Comparison of ENCODE assay signal across 8 cellular contexts in genomic region chr2:72825271-72826155, GRCh38. TPM values are rescaled to one million over a fixed set of nuclear protein-coding genes. Genes with fewer than 3 reads are reported as not detected.
A peak's percentile ranks its signal among the peaks of the same experiment; 100 is the strongest.
DNase-seq lines count a peak whose midpoint lies in the region; TF ChIP-seq lines count a peak whose summit lies in the region.

EXOC6B (minus strand) TSS chr2:72826033.

- H3K4me2 ChIP-seq in osteoblast (ENCODE audit: insufficient read depth, low read length), result peak within 1 kb of the TSS; percentile 91

- 0 to 1% methylated on average over 33 to 48 of the region's 70 CpGs for WGBS in testis, 2 donors

- peaks cover 19% of the 10 kb centered on the region for H3K4me1 ChIP-seq in osteoblast (ENCODE audit: insufficient read depth, low read length)
- peaks cover 10% of the 10 kb centered on the region for H3K4me1 ChIP-seq in testis

- H3K9me3 ChIP-seq in osteoblast (ENCODE audit: low read depth, low read length), result no peaks in the 10 kb centered on the region
- no peaks in the 10 kb centered on the region for H3K9me3 ChIP-seq in testis

- DNase-seq in GM03348 (ENCODE audit: low spot score), result peak; percentile 96
- peak; percentile 74 for DNase-seq in HFFc6
- peak; percentile 89 for DNase-seq in NB4 (ENCODE audit: low read depth)
- DNase-seq in SKM-1 (lab: John Stamatoyannopoulos, UW; ENCODE audit: unreplicated experiment), result peak; percentile 66
- DNase-seq in glutamatergic neuron, result peak; percentile 97
- DNase-seq in osteoblast (ENCODE audit: insufficient read length, low spot score, missing footprints), result peak; percentile 96
- DNase-seq in testis, result peak; percentile 96

- no peaks in the 10 kb centered on the region for H3K9me3 Mint-ChIP-seq in HFFc6
- no peaks in the 10 kb centered on the region for H3K9me3 Mint-ChIP-seq in activated naive CD8-positive, alpha-beta T cell (ENCODE audit: low read depth)
- H3K9me3 Mint-ChIP-seq in glutamatergic neuron (ENCODE audit: unreplicated experiment), result peaks cover 4% of the 10 kb centered on the region

- peak; percentile 66 for TF ChIP-seq CTCF in HFFc6 (IDR thresholded peaks at IDR 0.05)
- TF ChIP-seq CTCF in NB4 (IDR thresholded peaks at IDR 0.05; ENCODE audit: low read depth, low read length), result no peak
- TF ChIP-seq CTCF in glutamatergic neuron (IDR thresholded peaks at IDR 0.05; ENCODE audit: partially characterized antibody, unreplicated experiment), result no peak
- TF ChIP-seq CTCF in osteoblast (IDR thresholded peaks at IDR 0.05; ENCODE audit: extremely low read depth, low read depth, low read length), result no peak
- peak in 1 of 3 experiments; percentile 11 for TF ChIP-seq CTCF in testis (IDR thresholded peaks at IDR 0.05)

- H3K27ac Mint-ChIP-seq in HFFc6 (peak within 1 kb of the TSS; percentile 98), glutamatergic neuron (ENCODE audit: unreplicated experiment) (peak within 1 kb of the TSS; percentile 96)
- peak within 1 kb of the TSS; percentile 91 for H3K27ac Mint-ChIP-seq in activated naive CD8-positive, alpha-beta T cell

- H3K27me3 Mint-ChIP-seq in HFFc6 (ENCODE audit: insufficient read depth) (peaks cover 2% of the 10 kb centered on the region; the same call in 1 of the 2 replicates), glutamatergic neuron (ENCODE audit: unreplicated experiment) (peaks cover 8% of the 10 kb centered on the region)
- H3K27me3 Mint-ChIP-seq in activated naive CD8-positive, alpha-beta T cell, result peaks cover 4% of the 10 kb centered on the region

- H3K36me3 ChIP-seq in osteoblast (ENCODE audit: insufficient read depth, low read length) (no peaks in the 10 kb centered on the region), testis (ENCODE audit: low read depth, missing control alignments) (no peaks in the 10 kb centered on the region)

- H3K27ac ChIP-seq in osteoblast (ENCODE audit: low read depth, low read length) (peak within 1 kb of the TSS; percentile 73), testis (peak within 1 kb of the TSS; percentile 52 to 79)

- intact Hi-C loops in testis (cut with DNase I; ENCODE audit: low total_unique reads), result no loop called here

- H2AFZ ChIP-seq in osteoblast (ENCODE audit: low read length), result peak within 1 kb of the TSS; percentile 88

- peak within 1 kb of the TSS; percentile 67 for H3K4me3 ChIP-seq in NB4 (ENCODE audit: low read depth, low read length)
- H3K4me3 ChIP-seq in osteoblast (ENCODE audit: insufficient read depth, low read length), result peak within 1 kb of the TSS; percentile 86
- peak within 1 kb of the TSS; percentile 81 to 94 for H3K4me3 ChIP-seq in testis

- H4K20me1 ChIP-seq in osteoblast (ENCODE audit: insufficient read depth, low read length), result peaks cover 7% of the 10 kb centered on the region

- H3K27me3 ChIP-seq in osteoblast (ENCODE audit: insufficient read depth, low read length) (peaks cover 2% of the 10 kb centered on the region), testis (no peaks in the 10 kb centered on the region)

- peaks cover 72% of the 10 kb centered on the region for H3K4me1 Mint-ChIP-seq in HFFc6 (ENCODE audit: low read depth)
- H3K4me1 Mint-ChIP-seq in activated naive CD8-positive, alpha-beta T cell (ENCODE audit: low read depth), result peaks cover 40% of the 10 kb centered on the region
- H3K4me1 Mint-ChIP-seq in glutamatergic neuron (ENCODE audit: low read depth, unreplicated experiment), result no peaks in the 10 kb centered on the region

- no peak for TF ChIP-seq POLR2A in NB4 (IDR thresholded peaks at IDR 0.05; ENCODE audit: extremely low read depth, insufficient read length)
- TF ChIP-seq POLR2A in testis (IDR thresholded peaks at IDR 0.05), result peak; percentile 77

- peak within 1 kb of the TSS; percentile 99 for H3K4me3 Mint-ChIP-seq in HFFc6
- peak within 1 kb of the TSS; percentile 96 for H3K4me3 Mint-ChIP-seq in activated naive CD8-positive, alpha-beta T cell
- peak within 1 kb of the TSS; percentile 99 for H3K4me3 Mint-ChIP-seq in glutamatergic neuron (ENCODE audit: unreplicated experiment)

- H3K36me3 Mint-ChIP-seq in HFFc6 (ENCODE audit: low read depth), result peaks cover 12% of the 10 kb centered on the region
- H3K36me3 Mint-ChIP-seq in activated naive CD8-positive, alpha-beta T cell, result peaks cover 4% of the 10 kb centered on the region
- no peaks in the 10 kb centered on the region for H3K36me3 Mint-ChIP-seq in glutamatergic neuron (ENCODE audit: unreplicated experiment)

- H3K79me2 ChIP-seq in osteoblast (ENCODE audit: insufficient read depth, low read length), result peaks cover 24% of the 10 kb centered on the region

RNA-seq across cellular contexts. Expression of gene EXOC6B, which starts in this region (rescaled TPM):
- 10 to 100 TPM; 24.8 to 33.0 (median 27.4) TPM for total RNA-seq in HFFc6 (2021; fragmentation: NEBNext Ultra II Directional; extraction: Animal tissue kit (Norgen Biotek cat#: 25700))
- total RNA-seq in glutamatergic neuron (ENCODE audit: unreplicated experiment), result 34.5 TPM
- total RNA-seq in osteoblast, result 24.5 and 24.6 TPM in 2 replicates
- total RNA-seq in testis, result 10 to 100 TPM; 27.7 to 45.2 TPM
- polyA plus RNA-seq in testis (ENCODE audit: insufficient read depth, low read depth, low replicate concordance), result 31.7 TPM

Comparison
In these comparisons a context has a peak if more than half of its experiments do, and no peak if none do; other contexts are left out.
1. Peak in every context shown above with its lines: DNase-seq, H3K4me3 ChIP-seq and H3K27ac ChIP-seq.